Comparison of ENCODE assay signal across 21 cellular contexts in the genomic region with DNA sequence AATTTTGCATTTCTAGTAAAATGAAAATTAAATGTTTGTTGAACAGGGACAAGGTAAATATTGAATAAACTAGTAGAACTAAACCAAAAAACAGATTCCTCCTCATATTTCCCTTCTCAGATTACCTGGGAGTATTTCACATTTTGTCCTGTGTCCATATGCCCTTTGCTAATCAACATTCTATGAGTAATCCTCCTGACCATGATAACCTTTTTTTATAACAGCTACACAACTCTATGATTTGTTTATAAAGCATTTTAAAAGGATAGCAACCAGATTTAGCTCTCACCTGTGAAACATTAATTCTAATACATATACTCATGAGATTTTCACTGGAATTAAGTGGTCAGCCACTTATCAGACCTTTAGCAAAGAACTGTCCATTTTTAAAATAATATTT. TPM values are rescaled to one million over a fixed set of nuclear protein-coding genes. Genes with fewer than 3 reads are reported as not detected.
"Had no signal": no experiment of that assay in that cellular context is flagged by ENCODE, and none has a peak within 500 bp of the region (broad histone marks: within the 10 kb centered on the region; RNA-seq: fewer than 3 reads in every experiment).

No MANE protein-coding gene starts in this region.

- H3K27me3 ChIP-seq: brain microvascular endothelial cell, esophagus muscularis mucosa, heart right ventricle, suprapubic skin, vagina had no signal

- H3K4me3 ChIP-seq: esophagus muscularis mucosa, heart right ventricle, lower lobe of right lung, suprapubic skin, vagina had no signal

- ATAC-seq: activated CD8-positive, alpha-beta memory T cell treated with anti-CD3 and anti-CD28 coated beads, Interleukin-2, amount 10 ng/mL, durations not matched to agents 7 days and 5 days; heart right ventricle; lower lobe of right lung had no signal

- H3K27ac ChIP-seq: brain microvascular endothelial cell, esophagus muscularis mucosa, heart right ventricle, lower lobe of right lung, suprapubic skin had no signal

- H3K4me1 ChIP-seq: esophagus muscularis mucosa, heart right ventricle, lower lobe of right lung had no signal

- DNase-seq: activated B cell treated with CpG ODN at 0.5 μM for 24 hours; activated CD4-positive, alpha-beta memory T cell treated with anti-CD3 and anti-CD28 coated beads, Interleukin-2, amount 10 ng/mL, durations not matched to agents 7 days and 5 days; activated CD4-positive, alpha-beta T cell treated with anti-CD3 and anti-CD28 coated beads for 48 hours; activated CD8-positive, alpha-beta memory T cell treated with anti-CD3 and anti-CD28 coated beads, Interleukin-2, amount 10 ng/mL, durations not matched to agents 7 days and 5 days; activated naive CD4-positive, alpha-beta T cell treated with Interleukin-2 at 50 U/mL for 16 hours; anterior cingulate cortex; brain microvascular endothelial cell; cerebellar nuclear complex; effector CD8-positive, alpha-beta T cell; heart right ventricle; immature natural killer cell; lower lobe of right lung; occipital lobe; stimulated activated naive CD8-positive, alpha-beta T cell treated with anti-CD3 and anti-CD28 coated beads, Interleukin-15, amount 100 ng/mL, for 72 hours; T-helper 1 cell; T-helper 9 cell had no signal

- H3K9me3 ChIP-seq: esophagus muscularis mucosa, heart right ventricle, lower lobe of right lung, suprapubic skin, vagina had no signal

- H3K36me3 ChIP-seq: brain microvascular endothelial cell, esophagus muscularis mucosa, heart right ventricle, lower lobe of right lung, suprapubic skin, vagina had no signal

RNA-seq across cellular contexts. Expression of gene DSG2, which starts 7.1 kb away (rescaled TPM):
- total RNA-seq: activated B cell treated with CpG ODN at 0.5 μM for 24 hours had no signal
- polyA plus RNA-seq: immature natural killer cell had no signal

RNA-seq across cellular contexts. Expression of gene DSG3, which starts 43.3 kb away (rescaled TPM):
- total RNA-seq: activated B cell treated with CpG ODN at 0.5 μM for 24 hours; activated CD4-positive, alpha-beta memory T cell treated with anti-CD3 and anti-CD28 coated beads, Interleukin-2, amount 10 ng/mL, durations not matched to agents 7 days and 5 days; activated CD8-positive, alpha-beta memory T cell treated with anti-CD3 and anti-CD28 coated beads, Interleukin-2, amount 10 ng/mL, durations not matched to agents 7 days and 5 days; heart right ventricle; lower lobe of right lung; progenitor cell of endocrine pancreas had no signal
- polyA plus RNA-seq: immature natural killer cell, neural cell had no signal
